Comparison of ENCODE assay signal across 3 cellular contexts in genomic region chr6:7419065-7419464, GRCh38.
A peak's percentile ranks its signal among the peaks of the same experiment; 100 is the strongest.
TF ChIP-seq lines count a peak whose summit lies in the region.

No MANE protein-coding gene starts in this region.

TF ChIP-seq in SK-N-SH, 30 proteins besides CTCF, POLR2A, EP300 and RAD21:
- TF ChIP-seq GATA2 (CRISPR knock-in tag; IDR thresholded peaks at IDR 0.05) (0 out of 2 replicates have a peak, but pooled peaks have one; percentile 11), USF2 (IDR thresholded peaks at IDR 0.05; ENCODE audit: borderline replicate concordance, low read depth, low read length) (no peak)

TF ChIP-seq in SK-N-SH treated with all-trans-retinoic acid at 6 μM for 48 hours, 23 proteins besides CTCF, POLR2A, EP300 and RAD21:
- no peak for TF ChIP-seq ZNF565 (CRISPR knock-in tag; conservative IDR thresholded peaks at IDR 0.05; ENCODE audit: low read depth)

TF ChIP-seq in K562, 482 proteins besides CTCF, POLR2A, EP300 and RAD21:
- TF ChIP-seq ZNF778 (CRISPR knock-in tag; IDR thresholded peaks at IDR 0.05) (no peak), TAF7 (tag; IDR thresholded peaks at IDR 0.05) (no peak), SPI1 (IDR thresholded peaks at IDR 0.05; ENCODE audit: borderline replicate concordance, low read depth, low read length) (0 out of 2 replicates have a peak, but pooled peaks have one; percentile 7)
